Comparison of ENCODE assay signal across 15 cellular contexts in the genomic region with DNA sequence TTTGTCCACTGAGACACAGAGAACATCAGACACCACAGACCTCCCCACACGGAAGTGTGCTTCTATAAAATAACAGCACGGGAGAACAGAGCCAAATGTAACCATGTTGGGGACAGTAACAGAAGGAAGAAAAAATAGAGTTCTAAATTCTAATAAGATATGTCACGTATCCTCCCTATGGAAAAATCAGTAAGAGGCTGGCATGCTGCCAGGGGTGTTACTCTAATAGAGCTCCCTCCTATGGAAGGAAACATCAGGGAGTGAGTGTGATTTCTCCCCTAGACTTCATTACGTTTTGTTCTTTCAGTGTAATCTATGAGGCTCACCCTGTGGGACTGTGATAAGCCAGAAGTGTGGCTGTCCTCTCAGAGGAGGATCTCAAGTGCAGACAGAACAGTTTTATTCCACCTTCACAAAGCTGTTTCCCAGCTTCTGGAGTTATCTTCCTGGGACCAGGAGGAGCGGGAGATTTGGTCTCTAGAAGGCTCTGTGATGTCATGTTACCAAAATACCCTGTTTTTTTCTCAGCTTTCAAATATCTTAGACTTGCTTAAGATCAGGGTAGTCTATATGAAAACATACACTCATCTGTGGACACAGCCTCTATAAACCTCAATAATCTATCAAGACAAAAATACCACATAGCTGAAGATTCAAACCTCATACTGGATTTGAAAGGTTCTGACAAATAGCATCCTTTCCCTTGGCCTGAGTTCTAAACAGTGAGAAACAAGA.
DNase-seq lines count a peak whose midpoint lies in the region; ATAC-seq, FAIRE-seq and TF ChIP-seq lines count a peak whose summit lies in the region.
"Had no signal": no experiment of that assay in that cellular context is flagged by ENCODE, and none has a peak within 500 bp of the region (broad histone marks: within the 10 kb centered on the region; RNA-seq: fewer than 3 reads in every experiment).

No MANE protein-coding gene starts in this region.

- no peak overlapping the region for H3K4me3 Mint-ChIP-seq in stimulated activated naive CD8-positive, alpha-beta T cell treated with anti-CD3 and anti-CD28 coated beads, Interleukin-15, amount 100 ng/mL, for 72 hours

- no peaks in the 10 kb centered on the region for H3K9me3 ChIP-seq in pancreas
- H3K9me3 ChIP-seq: esophagus muscularis mucosa, sigmoid colon, tibial nerve had no signal

- DNase-seq in NCI-H146 (lab: John Stamatoyannopoulos, UW) (peak; percentile 20), NCI-H146 treated with DMSO at 0.1 percent for 48 hours (lab: John Stamatoyannopoulos, UW; ENCODE audit: unreplicated experiment) (no peak), NCI-H2171 (lab: John Stamatoyannopoulos, UW) (peak; percentile 15), cardiac fibroblast (ENCODE audit: low read depth in 2 of 2) (peak; percentile 67 to 78), pancreas (peak in 4 of 6 donors; percentile 22 to 70 (median 50)), HuH-7.5 (ENCODE audit: low spot score) (no peak), RCC 7860 (ENCODE audit: low spot score) (no peak)
- no peak for DNase-seq in stimulated activated naive CD8-positive, alpha-beta T cell treated with anti-CD3 and anti-CD28 coated beads, Interleukin-15, amount 100 ng/mL, for 72 hours
- DNase-seq: 8988T, NCI-H1092, sigmoid colon, T-helper 1 cell had no signal

- peaks cover 59% of the 10 kb centered on the region for H3K27me3 Mint-ChIP-seq in stimulated activated naive CD8-positive, alpha-beta T cell treated with anti-CD3 and anti-CD28 coated beads, Interleukin-15, amount 100 ng/mL, for 72 hours

- H3K4me1 Mint-ChIP-seq in stimulated activated naive CD8-positive, alpha-beta T cell treated with anti-CD3 and anti-CD28 coated beads, Interleukin-15, amount 100 ng/mL, for 72 hours = no peaks in the 10 kb centered on the region

- no peaks in the 10 kb centered on the region for H3K36me3 ChIP-seq in pancreas
- H3K36me3 ChIP-seq: esophagus muscularis mucosa, sigmoid colon, tibial nerve had no signal

- H3K27ac Mint-ChIP-seq in stimulated activated naive CD8-positive, alpha-beta T cell treated with anti-CD3 and anti-CD28 coated beads, Interleukin-15, amount 100 ng/mL, for 72 hours = no peak overlapping the region

- intact Hi-C loops in pancreas (cut with DNase I) = no loop called here

- 28 to 32% methylated on average over 5 of the region's 5 CpGs for WGBS in pancreas, 2 donors

- H3K4me3 ChIP-seq in cardiac fibroblast (replicated peaks in 1 of 2; ENCODE audit: low read depth in 2 of 2, low read length in 2 of 2) = peak overlapping the region; percentile 26 to 40
- peak overlapping the region in 1 of 4 donors; percentile 11 for H3K4me3 ChIP-seq in pancreas
- H3K4me3 ChIP-seq: esophagus muscularis mucosa, sigmoid colon, tibial nerve had no signal

- H3K27ac ChIP-seq in pancreas = no peak overlapping the region
- H3K27ac ChIP-seq: esophagus muscularis mucosa, sigmoid colon, tibial nerve had no signal

- FAIRE-seq in pancreas (lab: Jason Lieb, UNC) (no peak), RCC 7860 (lab: Jason Lieb, UNC) (no peak)
- FAIRE-seq: bronchial epithelial cell had no signal

- H3K27me3 ChIP-seq in pancreas = no peaks in the 10 kb centered on the region

- peaks cover under 1 to 5% of the 10 kb centered on the region in 2 donors for H3K9me3 Mint-ChIP-seq in stimulated activated naive CD8-positive, alpha-beta T cell treated with anti-CD3 and anti-CD28 coated beads, Interleukin-15, amount 100 ng/mL, for 72 hours

- TF ChIP-seq CTCF in cardiac fibroblast (IDR thresholded peaks at IDR 0.05; ENCODE audit: low read depth, low read length) (no peak), pancreas (IDR thresholded peaks at IDR 0.05) (no peak)

- no peaks in the 10 kb centered on the region for H3K4me1 ChIP-seq in pancreas
- H3K4me1 ChIP-seq: esophagus muscularis mucosa, sigmoid colon, tibial nerve had no signal

- ATAC-seq in pancreas = peak; percentile 35 to 83 (median 52)
- no peak for ATAC-seq in stimulated activated naive CD8-positive, alpha-beta T cell treated with anti-CD3 and anti-CD28 coated beads, Interleukin-15, amount 100 ng/mL, for 72 hours

Comparison
In these comparisons a context has a peak if more than half of its experiments do, and no peak if none do; other contexts are left out.
1. DNase-seq: peak in NCI-H146 (single experiment), NCI-H2171 (single experiment), cardiac fibroblast (2 of 2) and pancreas (4 of 6); none in NCI-H146 treated with DMSO at 0.1 percent for 48 hours (single experiment), HuH-7.5 (single experiment), stimulated activated naive CD8-positive, alpha-beta T cell treated with anti-CD3 and anti-CD28 coated beads, Interleukin-15, amount 100 ng/mL, for 72 hours (0 of 2) and RCC 7860 (single experiment).